In genomic region chr3:62332771-62333381, GRCh38 we compare ENCODE assay signal across 9 cellular contexts. TPM values are rescaled to one million over a fixed set of nuclear protein-coding genes. Genes with fewer than 3 reads are reported as not detected.
DNase-seq lines count a peak whose midpoint lies in the region; ATAC-seq and TF ChIP-seq lines count a peak whose summit lies in the region.
"Had no signal": no experiment of that assay in that cellular context is flagged by ENCODE, and none has a peak within 500 bp of the region (broad histone marks: within the 10 kb centered on the region; RNA-seq: fewer than 3 reads in every experiment).

No MANE protein-coding gene starts in this region.

- H3K27me3 Mint-ChIP-seq in activated CD4-positive, alpha-beta T cell treated with anti-CD3 and anti-CD28 coated beads, Interleukin-2, amount 10 ng/mL, durations not matched to agents 7 days and 5 days = no peaks in the 10 kb centered on the region

- no peak overlapping the region for H3K4me3 ChIP-seq in thyroid gland (replicated peaks in 1 of 3)

- POLR2A ChIA-PET in activated CD4-positive, alpha-beta T cell treated with anti-CD3 and anti-CD28 coated beads, Interleukin-2, amount 10 ng/mL, durations not matched to agents 7 days and 5 days (lab: Charles Lee) = no interaction called here

- no peak for TF ChIP-seq POLR2A in thyroid gland (IDR thresholded peaks at IDR 0.05)

- no peaks in the 10 kb centered on the region for H3K9me3 ChIP-seq in thyroid gland

- H3K27me3 ChIP-seq in foreskin keratinocyte (no peaks in the 10 kb centered on the region), thyroid gland (no peaks in the 10 kb centered on the region)

- H3K36me3 Mint-ChIP-seq in activated CD4-positive, alpha-beta T cell treated with anti-CD3 and anti-CD28 coated beads, Interleukin-2, amount 10 ng/mL, durations not matched to agents 7 days and 5 days (ENCODE audit: low read depth) = no peaks in the 10 kb centered on the region

- H3K9me3 Mint-ChIP-seq in activated CD4-positive, alpha-beta T cell treated with anti-CD3 and anti-CD28 coated beads, Interleukin-2, amount 10 ng/mL, durations not matched to agents 7 days and 5 days = no peaks in the 10 kb centered on the region

- WGBS in thyroid gland, 2 donors = 48 to 51% methylated on average over 3 of the region's 3 CpGs

- H3K27ac ChIP-seq in foreskin keratinocyte (no peak overlapping the region), thyroid gland (no peak overlapping the region)
- H3K27ac ChIP-seq: epithelial cell of prostate had no signal

- peak; percentile 11 for DNase-seq in activated CD4-positive, alpha-beta T cell treated with anti-CD3 and anti-CD28 coated beads, Interleukin-2, amount 10 ng/mL, durations not matched to agents 7 days and 5 days
- no peak for DNase-seq in activated CD4-positive, alpha-beta T cell treated with anti-CD3 and anti-CD28 coated beads, Interleukin-2, amount 50 U/mL, for 1 hour
- peak; percentile 33 for DNase-seq in OCI-M1 (lab: John Stamatoyannopoulos, UW)
- DNase-seq in foreskin keratinocyte = peak in 1 of 2 donors; percentile 8
- DNase-seq in thyroid gland = no peak
- no peak for DNase-seq in amniotic stem cell (lab: John Stamatoyannopoulos, UW)

- no peak for ATAC-seq in foreskin keratinocyte
- no peak for ATAC-seq in HG03342 (IDR thresholded peaks at IDR 0.05; ENCODE audit: unreplicated experiment)
- no peak for ATAC-seq in HG02610 (IDR thresholded peaks at IDR 0.05; ENCODE audit: unreplicated experiment)

- CTCF ChIA-PET in activated CD4-positive, alpha-beta T cell treated with anti-CD3 and anti-CD28 coated beads, Interleukin-2, amount 10 ng/mL, durations not matched to agents 7 days and 5 days (lab: Charles Lee) = no interaction called here

- no peaks in the 10 kb centered on the region for H3K36me3 ChIP-seq in thyroid gland

- intact Hi-C loops in thyroid gland (cut with DNase I) = no loop called here

- H3K4me1 Mint-ChIP-seq in activated CD4-positive, alpha-beta T cell treated with anti-CD3 and anti-CD28 coated beads, Interleukin-2, amount 10 ng/mL, durations not matched to agents 7 days and 5 days = no peaks in the 10 kb centered on the region

- TF ChIP-seq CTCF in foreskin keratinocyte (conservative IDR thresholded peaks at IDR 0.05) (peak; percentile 68), thyroid gland (IDR thresholded peaks at IDR 0.05) (peak in 4 of 6 experiments; percentile 50 to 62 (median 54))

- no peak overlapping the region for H3K4me3 Mint-ChIP-seq in activated CD4-positive, alpha-beta T cell treated with anti-CD3 and anti-CD28 coated beads, Interleukin-2, amount 10 ng/mL, durations not matched to agents 7 days and 5 days

- H3K4me1 ChIP-seq in foreskin keratinocyte (no peaks in the 10 kb centered on the region), thyroid gland (no peaks in the 10 kb centered on the region)

- no peak overlapping the region for H3K27ac Mint-ChIP-seq in activated CD4-positive, alpha-beta T cell treated with anti-CD3 and anti-CD28 coated beads, Interleukin-2, amount 10 ng/mL, durations not matched to agents 7 days and 5 days

RNA-seq across cellular contexts. Expression of gene FEZF2, which starts 40.5 kb away (rescaled TPM):
- not detected for total RNA-seq in activated CD4-positive, alpha-beta T cell treated with anti-CD3 and anti-CD28 coated beads, Interleukin-2, amount 10 ng/mL, durations not matched to agents 7 days and 5 days
- total RNA-seq in foreskin keratinocyte (not detected in 2 replicates), thyroid gland (not detected)
- not detected in 2 replicates for polyA plus RNA-seq in foreskin keratinocyte

Comparison
In these comparisons a context has a peak if more than half of its experiments do, and no peak if none do; other contexts are left out.
1. DNase-seq: peak in activated CD4-positive, alpha-beta T cell treated with anti-CD3 and anti-CD28 coated beads, Interleukin-2, amount 10 ng/mL, durations not matched to agents 7 days and 5 days (single experiment) and OCI-M1 (single experiment); none in activated CD4-positive, alpha-beta T cell treated with anti-CD3 and anti-CD28 coated beads, Interleukin-2, amount 50 U/mL, for 1 hour (single experiment), thyroid gland (0 of 2) and amniotic stem cell (single experiment).